Comparison of ENCODE assay signal across 8 cellular contexts in the genomic region with DNA sequence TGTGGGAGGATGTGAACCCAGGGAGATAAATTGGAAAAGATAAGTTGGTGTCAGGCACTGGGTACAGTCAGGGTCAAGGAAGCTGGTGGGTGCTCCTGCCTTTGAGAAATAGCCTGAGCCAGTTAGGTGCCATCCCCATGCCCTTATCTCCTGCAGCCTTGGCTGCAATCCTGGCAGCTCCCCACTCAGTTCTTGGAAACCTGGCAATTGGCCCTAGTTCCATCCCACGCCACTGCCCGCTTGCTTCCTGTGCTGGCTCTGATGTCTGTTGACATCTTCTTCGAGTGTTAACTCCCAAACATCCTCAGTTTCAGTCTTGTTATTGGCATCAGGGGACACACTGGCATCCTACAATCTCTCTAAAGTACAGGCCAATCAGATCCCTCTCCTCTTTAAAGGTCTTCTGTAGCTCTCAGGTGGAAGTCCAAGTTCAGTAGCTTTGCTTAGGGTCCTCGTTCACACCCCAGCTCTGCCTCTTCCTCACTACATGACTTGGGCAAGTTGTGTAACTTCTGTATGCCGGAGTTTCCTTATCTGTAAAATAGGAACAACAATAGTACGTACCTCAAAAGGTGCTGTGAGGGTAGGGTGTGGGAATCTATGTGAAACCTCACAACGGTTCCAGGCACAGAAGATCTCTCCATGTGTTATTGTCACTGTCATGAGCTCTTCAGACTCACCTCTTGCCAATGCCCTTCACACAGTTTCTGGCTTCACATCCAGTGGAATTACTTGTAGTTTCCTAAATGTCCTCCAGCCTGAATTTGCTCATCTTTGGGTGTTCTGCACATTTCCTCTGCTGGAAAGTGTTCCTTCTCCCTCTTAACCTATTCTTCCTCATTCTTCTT. TPM values are rescaled to one million over a fixed set of nuclear protein-coding genes. Genes with fewer than 3 reads are reported as not detected.
DNase-seq lines count a peak whose midpoint lies in the region; ATAC-seq and TF ChIP-seq lines count a peak whose summit lies in the region.

No MANE protein-coding gene starts in this region.

- H3K27ac Mint-ChIP-seq in IgD-negative memory B cell, result peak overlapping the region; percentile 86 to 94 (median 93)

- no peak overlapping the region for H3K4me3 ChIP-seq in BLaER1 treated with 17β-estradiol and CSF1 and Interleukin-3, amounts not matched to agents 10 nM and 100 nM
- no peak overlapping the region for H3K4me3 ChIP-seq in fibroblast of mammary gland (ENCODE audit: control insufficient read depth, low read depth, low read length)

- peaks cover 8 to 41% (median 17%) of the 10 kb centered on the region in 10 experiments; a peak in 19 of 20 replicates for H3K4me1 ChIP-seq in BLaER1 treated with 17β-estradiol and CSF1 and Interleukin-3, amounts not matched to agents 10 nM and 100 nM

- H3K27me3 Mint-ChIP-seq in IgD-negative memory B cell, result peaks cover 2% of the 10 kb centered on the region

- H3K4me1 Mint-ChIP-seq in IgD-negative memory B cell, result peaks cover 19 to 29% (median 24%) of the 10 kb centered on the region in 3 donors

- peak overlapping the region in 9 of 11 experiments; percentile 46 to 74 (median 65); a peak in 17 of 22 replicates for H3K27ac ChIP-seq in BLaER1 treated with 17β-estradiol and CSF1 and Interleukin-3, amounts not matched to agents 10 nM and 100 nM

- peaks cover 0 to 2% (median 0%) of the 10 kb centered on the region in 3 donors for H3K9me3 Mint-ChIP-seq in IgD-negative memory B cell

- no peak for TF ChIP-seq CTCF in fibroblast of mammary gland (conservative IDR thresholded peaks at IDR 0.05; ENCODE audit: control insufficient read depth, insufficient read depth, low read depth, low read length)

- H3K4me3 Mint-ChIP-seq in IgD-negative memory B cell, result peak overlapping the region; percentile 46 to 94 (median 75)

- no peaks in the 10 kb centered on the region for H3K27me3 ChIP-seq in BLaER1 treated with 17β-estradiol and CSF1 and Interleukin-3, amounts not matched to agents 10 nM and 100 nM

- DNase-seq in fibroblast of mammary gland (ENCODE audit: low read depth) (peak; percentile 15), NCI-H446 treated with DMSO at 0.1 percent for 48 hours (lab: John Stamatoyannopoulos, UW) (no peak), globus pallidus (ENCODE audit: low spot score) (no peak), NCI-H1417 treated with DMSO at 0.1 percent for 48 hours (lab: John Stamatoyannopoulos, UW) (no peak)
- no peak for DNase-seq in NK-92 treated with Interleukin-12 subunit alpha and Interleukin-12 subunit beta, amount 100 ng/mL, for 24 hours (lab: John Stamatoyannopoulos, UW)

- no peaks in the 10 kb centered on the region for H4K20me1 ChIP-seq in BLaER1 treated with 17β-estradiol and CSF1 and Interleukin-3, amounts not matched to agents 10 nM and 100 nM

- H3K4me2 ChIP-seq in BLaER1 treated with 17β-estradiol and CSF1 and Interleukin-3, amounts not matched to agents 10 nM and 100 nM, result peak overlapping the region; percentile 26 to 94 (median 61)

- H3K36me3 Mint-ChIP-seq in IgD-negative memory B cell, result no peaks in the 10 kb centered on the region

- peaks cover 0 to 10% (median 7%) of the 10 kb centered on the region in 11 experiments; a peak in 7 of 22 replicates for H3K9me3 ChIP-seq in BLaER1 treated with 17β-estradiol and CSF1 and Interleukin-3, amounts not matched to agents 10 nM and 100 nM (replicated peaks in 1 of 11)

- ATAC-seq in GM21447 (IDR thresholded peaks at IDR 0.05; ENCODE audit: unreplicated experiment), result peak; percentile 22

- no peaks in the 10 kb centered on the region for H3K36me3 ChIP-seq in BLaER1 treated with 17β-estradiol and CSF1 and Interleukin-3, amounts not matched to agents 10 nM and 100 nM

- peak overlapping the region in 6 of 11 experiments; percentile 4 to 57 (median 32); a peak in 7 of 22 replicates for H3K9ac ChIP-seq in BLaER1 treated with 17β-estradiol and CSF1 and Interleukin-3, amounts not matched to agents 10 nM and 100 nM

RNA-seq across cellular contexts. Expression of a gene that starts 13.5 kb away (rescaled TPM):
- 175 TPM for polyA plus RNA-seq in IgD-negative memory B cell

RNA-seq across cellular contexts. Expression of a gene that starts 41.4 kb away (rescaled TPM):
- 6.7 TPM for polyA plus RNA-seq in IgD-negative memory B cell
